ENCODE assay signal across 18 cellular contexts in the genomic region with DNA sequence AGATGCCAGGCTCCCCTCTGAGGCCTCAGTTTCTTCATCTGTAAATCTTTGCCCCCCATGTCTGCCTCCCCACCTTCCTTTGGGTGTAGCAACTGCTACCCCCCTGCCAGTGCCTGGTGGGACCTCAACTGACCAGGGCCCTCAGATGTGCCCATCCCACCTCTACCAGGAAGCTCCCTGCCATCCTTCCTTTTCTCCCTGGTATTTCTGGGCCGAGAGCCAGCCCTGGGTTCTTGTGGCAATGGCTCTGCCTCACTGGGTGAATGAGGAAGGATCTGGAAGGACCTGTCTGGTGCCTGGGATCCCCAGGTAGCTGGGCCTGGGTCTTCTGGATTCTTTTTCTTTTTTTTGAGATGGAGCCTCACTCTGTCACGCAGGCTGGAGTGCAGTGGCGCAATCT. TPM values are rescaled to one million over a fixed set of nuclear protein-coding genes. Genes with fewer than 3 reads are reported as not detected.
A peak's percentile ranks its signal among the peaks of the same experiment; 100 is the strongest.
DNase-seq lines count a peak whose midpoint lies in the region; ATAC-seq, FAIRE-seq and TF ChIP-seq lines count a peak whose summit lies in the region.
"Had no signal": no experiment of that assay in that cellular context is flagged by ENCODE, and none has a peak within 500 bp of the region (broad histone marks: within the 10 kb centered on the region; RNA-seq: fewer than 3 reads in every experiment).

No MANE protein-coding gene starts in this region.

- no peak for ATAC-seq in PC-3
- no peak for ATAC-seq in left lobe of liver
- ATAC-seq: GM12878 had no signal

- H3K9me3 ChIP-seq in PC-3 (ENCODE audit: low read length) = no peaks in the 10 kb centered on the region
- no peaks in the 10 kb centered on the region for H3K9me3 ChIP-seq in kidney (ENCODE audit: control insufficient read depth in 1 of 2, low read length in 2 of 2)
- H3K9me3 ChIP-seq in esophagus squamous epithelium = no peaks in the 10 kb centered on the region
- H3K9me3 ChIP-seq: MG63, SJCRH30 had no signal

- H3K36me3 ChIP-seq in PC-3 (ENCODE audit: low read depth, low read length) = 0 out of 2 replicates have a peak, but pooled peaks cover 5% of the 10 kb centered on the region
- no peaks in the 10 kb centered on the region for H3K36me3 ChIP-seq in kidney (ENCODE audit: control insufficient read depth in 1 of 2, insufficient read depth in 2 of 2, low read length in 2 of 2)
- no peaks in the 10 kb centered on the region for H3K36me3 ChIP-seq in esophagus squamous epithelium
- H3K36me3 ChIP-seq: MG63, SJCRH30 had no signal

- CTCF ChIA-PET in PC-3 (lab: Charles Lee) = no interaction called here

- peak; percentile 53 for DNase-seq in ACHN
- peak; percentile 53 for DNase-seq in PC-3
- peak; percentile 73 for DNase-seq in kidney
- DNase-seq in posterior vena cava (ENCODE audit: low spot score) = peak; percentile 72
- no peak for DNase-seq in GM20000 (ENCODE audit: low spot score)
- no peak for DNase-seq in esophagus squamous epithelium (lab: John Stamatoyannopoulos, UW)
- DNase-seq in left lobe of liver (ENCODE audit: low spot score) = no peak
- DNase-seq: Calu3; CD4-positive, alpha-beta T cell; DMS79; KG1; MG63; NCI-H1092 treated with DMSO at 0.1 percent for 48 hours; NCI-H1694 treated with DMSO at 0.1 percent for 48 hours; NCI-H82; SJCRH30 had no signal

- H3K4me2 ChIP-seq in PC-3 (ENCODE audit: low read length) = no peak overlapping the region

- TF ChIP-seq POLR2A in esophagus squamous epithelium (IDR thresholded peaks at IDR 0.05) = no peak

- 81 to 83% methylated on average over 2 to 3 of the region's 3 CpGs for WGBS in esophagus squamous epithelium, 2 donors

- H2AFZ ChIP-seq in PC-3 (ENCODE audit: low read length) = no peak overlapping the region

- H3K9me2 ChIP-seq in PC-3 (replicated peaks; ENCODE audit: low read length) = no peaks in the 10 kb centered on the region

- intact Hi-C loops in PC-3 (cut with micrococcal nuclease) (no loop called here), kidney (cut with DNase I) (no loop called here), posterior vena cava (cut with DNase I) (no loop called here), esophagus squamous epithelium (cut with DNase I) (no loop called here)

- H3K27me3 ChIP-seq in PC-3 (ENCODE audit: low read length) = no peaks in the 10 kb centered on the region
- H3K27me3 ChIP-seq in esophagus squamous epithelium = peaks cover 0 to under 1% (median 0%) of the 10 kb centered on the region in 4 donors
- H3K27me3 ChIP-seq: MG63, SJCRH30 had no signal

- BruUV-seq in PC-3 (replicated peaks; lab: Mats Ljungman, UMichigan) = no TSS peak

- H3K4me3 ChIP-seq in PC-3 (ENCODE audit: low read length) (no peak overlapping the region), kidney (ENCODE audit: low read length in 2 of 2) (no peak overlapping the region), esophagus squamous epithelium (no peak overlapping the region)
- H3K4me3 ChIP-seq: GM12878, MG63, SJCRH30 had no signal

- FAIRE-seq in kidney (lab: Jason Lieb, UNC) = no peak
- FAIRE-seq: GM12878 had no signal

- TF ChIP-seq CTCF in PC-3 (conservative IDR thresholded peaks at IDR 0.05; ENCODE audit: low read depth, low read length) = no peak
- TF ChIP-seq CTCF in kidney (IDR thresholded peaks at IDR 0.05; ENCODE audit: borderline replicate concordance, extremely low read depth, insufficient read depth) = no peak
- no peak for TF ChIP-seq CTCF in GM20000 (IDR thresholded peaks at IDR 0.05; ENCODE audit: extremely low read depth, missing control alignments)
- TF ChIP-seq CTCF in esophagus squamous epithelium (IDR thresholded peaks at IDR 0.05) = no peak

- H3K27ac ChIP-seq in PC-3 (ENCODE audit: low read length) = no peak overlapping the region
- no peak overlapping the region for H3K27ac ChIP-seq in kidney (ENCODE audit: low read depth in 2 of 2, low read length in 2 of 2)
- no peak overlapping the region for H3K27ac ChIP-seq in esophagus squamous epithelium
- H3K27ac ChIP-seq: HL-60, SJCRH30 had no signal

- H3F3A ChIP-seq in PC-3 (ENCODE audit: low read length, unreplicated experiment) = no peaks in the 10 kb centered on the region

- H3K9ac ChIP-seq in PC-3 (ENCODE audit: low read length) (no peak overlapping the region), kidney (ENCODE audit: low read length in 2 of 2) (no peak overlapping the region)

- peaks cover 72% of the 10 kb centered on the region for H4K20me1 ChIP-seq in PC-3 (ENCODE audit: low read length)

- H3K4me1 ChIP-seq in PC-3 (ENCODE audit: insufficient read depth, low read length) (peaks cover 46% of the 10 kb centered on the region), kidney (ENCODE audit: control insufficient read depth in 1 of 2, insufficient read depth in 1 of 2, low read depth in 1 of 2, low read length in 2 of 2) (peaks cover 0 to 5% of the 10 kb centered on the region in 2 donors), esophagus squamous epithelium (peaks cover 11 to 44% (median 14%) of the 10 kb centered on the region in 3 donors)
- H3K4me1 ChIP-seq: SJCRH30 had no signal

- POLR2A ChIA-PET in PC-3 (lab: Charles Lee; ENCODE audit: unreplicated experiment) = no interaction called here

- peaks cover 75% of the 10 kb centered on the region for H3K79me2 ChIP-seq in PC-3 (ENCODE audit: low read length)

- in situ Hi-C loops in ACHN (cut with HindIII; ENCODE audit: low pct_ligation_motif_present, low pct_unique_long_range_greater_than_20kb, low sequenced_read_pairs) = no loop called here

RNA-seq across cellular contexts. Expression of a gene that starts 7.8 kb away (rescaled TPM):
- 59.3 and 82.4 TPM in 2 replicates for total RNA-seq in PC-3 (2014; rRNA removed)
- total RNA-seq in kidney = 21.0 TPM
- polyA plus RNA-seq in kidney (ENCODE audit: insufficient read depth, low read depth, low replicate concordance) = 6.3 TPM
- total RNA-seq in posterior vena cava = 1 to 10 TPM; 4.3 to 6.8 TPM
- 10 to 100 TPM in 1 of 4 donors, 1 to 10 TPM in 3; 4.3 to 12.4 (median 6.0) TPM for total RNA-seq in esophagus squamous epithelium
- total RNA-seq in left lobe of liver = 1.8 TPM

Comparison
In these comparisons a context has a peak if more than half of its experiments do, and no peak if none do; other contexts are left out.
1. DNase-seq: peak in ACHN (single experiment), PC-3 (single experiment), kidney (single experiment) and posterior vena cava (single experiment); none in GM20000 (single experiment), esophagus squamous epithelium (single experiment) and left lobe of liver (single experiment).